ENCODE assay signal across 9 cellular contexts in the genomic region with DNA sequence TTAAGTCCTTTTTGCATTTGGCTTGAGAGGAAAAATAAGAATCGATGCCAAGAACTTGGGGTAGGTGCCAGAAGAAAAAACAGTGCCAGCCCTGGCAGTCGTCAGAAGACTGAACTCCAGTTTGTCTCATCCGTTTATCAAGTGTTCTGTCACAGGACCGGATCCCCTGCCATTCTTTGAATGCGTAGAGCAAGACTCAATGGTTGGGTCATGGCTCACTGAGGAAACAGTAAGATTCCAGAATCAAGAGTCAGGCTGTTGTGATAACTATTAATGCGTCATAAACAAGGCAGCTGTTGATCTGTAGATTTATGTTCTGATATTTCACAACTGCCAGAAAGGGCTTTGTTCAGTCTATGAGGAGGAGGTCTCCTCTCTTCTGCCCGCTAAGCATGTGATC.
A peak's percentile ranks its signal among the peaks of the same experiment; 100 is the strongest.
DNase-seq lines count a peak whose midpoint lies in the region; ATAC-seq and TF ChIP-seq lines count a peak whose summit lies in the region.
"Had no signal": no experiment of that assay in that cellular context is flagged by ENCODE, and none has a peak within 500 bp of the region (broad histone marks: within the 10 kb centered on the region; RNA-seq: fewer than 3 reads in every experiment).

No MANE protein-coding gene starts in this region.

- H3K27me3 ChIP-seq in ascending aorta (no peaks in the 10 kb centered on the region), left ventricle myocardium inferior (ENCODE audit: low read depth) (no peaks in the 10 kb centered on the region), skeletal muscle tissue (ENCODE audit: control insufficient read depth in 3 of 3, insufficient read depth in 3 of 3, low read length in 3 of 3) (no peaks in the 10 kb centered on the region)

- H3K9ac ChIP-seq in skeletal muscle tissue (ENCODE audit: low read depth in 1 of 3, low read length in 3 of 3): no peak overlapping the region

- H3K4me3 ChIP-seq in ascending aorta: no peak overlapping the region
- H3K4me3 ChIP-seq in left ventricle myocardium inferior: no peak overlapping the region
- H3K4me3 ChIP-seq in skeletal muscle tissue (ENCODE audit: low read length in 3 of 3): no peak overlapping the region

- H3K4me1 ChIP-seq in ascending aorta: peaks cover 4 to 19% of the 10 kb centered on the region in 2 donors
- H3K4me1 ChIP-seq in left ventricle myocardium inferior: peaks cover 18% of the 10 kb centered on the region
- peaks cover 0 to 9% (median 3%) of the 10 kb centered on the region in 3 donors for H3K4me1 ChIP-seq in skeletal muscle tissue (ENCODE audit: control insufficient read depth in 3 of 3, insufficient read depth in 3 of 3, low read length in 3 of 3)

- no peaks in the 10 kb centered on the region for H3K9me3 ChIP-seq in ascending aorta
- peaks cover 18% of the 10 kb centered on the region for H3K9me3 ChIP-seq in left ventricle myocardium inferior (replicated peaks)
- H3K9me3 ChIP-seq in skeletal muscle tissue (ENCODE audit: control insufficient read depth in 3 of 3, low read length in 3 of 3): no peaks in the 10 kb centered on the region

- no peaks in the 10 kb centered on the region for H3K36me3 ChIP-seq in ascending aorta
- H3K36me3 ChIP-seq in left ventricle myocardium inferior: no peaks in the 10 kb centered on the region
- H3K36me3 ChIP-seq in skeletal muscle tissue (ENCODE audit: control insufficient read depth in 3 of 3, insufficient read depth in 3 of 3, low read length in 3 of 3): no peaks in the 10 kb centered on the region

- H3K27ac ChIP-seq in ascending aorta (peak overlapping the region; percentile 44 to 78), left ventricle myocardium inferior (replicated peaks) (peak overlapping the region; percentile 29), skeletal muscle tissue (ENCODE audit: low read depth, low read length) (peak overlapping the region; percentile 50)

- DNase-seq in GOT3 (lab: John Stamatoyannopoulos, UW): peak; percentile 37
- peak in 1 of 2 donors; percentile 89 for DNase-seq in ascending aorta (ENCODE audit: low spot score in 2 of 2)
- no peak for DNase-seq in left ventricle myocardium inferior
- no peak for DNase-seq in NK-92 treated with Interleukin-12 subunit alpha and Interleukin-12 subunit beta, amount 100 ng/mL, for 24 hours (lab: John Stamatoyannopoulos, UW)
- DNase-seq: activated CD8-positive, alpha-beta memory T cell treated with anti-CD3 and anti-CD28 coated beads for 24 hours had no signal

- ATAC-seq in GM21381 (IDR thresholded peaks at IDR 0.05; ENCODE audit: unreplicated experiment) (no peak), GM21526 (IDR thresholded peaks at IDR 0.05; ENCODE audit: low FRiP score, unreplicated experiment) (no peak), GM21737 (IDR thresholded peaks at IDR 0.05; ENCODE audit: unreplicated experiment) (no peak)

- intact Hi-C loops in ascending aorta (cut with DNase I): no loop called here
- intact Hi-C loops in left ventricle myocardium inferior (cut with micrococcal nuclease): no loop called here

- no peak for TF ChIP-seq CTCF in ascending aorta (IDR thresholded peaks at IDR 0.05)
- TF ChIP-seq CTCF in left ventricle myocardium inferior (IDR thresholded peaks at IDR 0.05; ENCODE audit: borderline replicate concordance): no peak
